In genomic region chr3:45626096-45626887, GRCh38 we compare ENCODE assay signal across 16 cellular contexts.
"Had no signal": no experiment of that assay in that cellular context is flagged by ENCODE, and none has a peak within 500 bp of the region (broad histone marks: within the 10 kb centered on the region; RNA-seq: fewer than 3 reads in every experiment).

No MANE protein-coding gene starts in this region.

- H3K4me1 ChIP-seq: colonic mucosa, foreskin keratinocyte had no signal

- H3K9me3 ChIP-seq: adrenal gland, colonic mucosa, esophagus squamous epithelium, lower lobe of right lung, pancreas, sigmoid colon had no signal

- H3K36me3 ChIP-seq: adrenal gland, colonic mucosa, lower lobe of right lung, pancreas, sigmoid colon had no signal

- H3K27ac Mint-ChIP-seq: activated CD4-positive, alpha-beta memory T cell treated with anti-CD3 and anti-CD28 coated beads for 36 hours; activated T-cell treated with anti-CD3 and anti-CD28 coated beads, Interleukin-2, amount 50 U/mL, for 24 hours; stimulated activated effector memory CD8-positive, alpha-beta T cell treated with anti-CD3 and anti-CD28 coated beads, Interleukin-12 subunit alpha, Interleukin-12 subunit beta, amount 100 ng/mL, for 72 hours had no signal

- H3K36me3 Mint-ChIP-seq: activated CD4-positive, alpha-beta memory T cell treated with anti-CD3 and anti-CD28 coated beads for 36 hours had no signal

- DNase-seq: activated CD4-positive, alpha-beta memory T cell treated with anti-CD3 and anti-CD28 coated beads for 36 hours; activated CD4-positive, alpha-beta T cell treated with anti-CD3 and anti-CD28 coated beads for 1 hour; activated effector memory CD4-positive, alpha-beta T cell treated with Interleukin-2 at 50 U/mL for 16 hours; activated naive CD4-positive, alpha-beta T cell treated with anti-CD3 and anti-CD28 coated beads, Interleukin-2, amount 50 U/mL, for 16 hours; activated T-cell treated with anti-CD3 and anti-CD28 coated beads, Interleukin-2, amount 50 U/mL, for 24 hours; adrenal gland; colonic mucosa; esophagus squamous epithelium; foreskin keratinocyte; left cardiac atrium; lower lobe of right lung; midbrain; pancreas; sigmoid colon; T1000 had no signal

- H3K4me3 ChIP-seq: adrenal gland, colonic mucosa, esophagus squamous epithelium, lower lobe of right lung, pancreas, sigmoid colon had no signal

- H3K27ac ChIP-seq: adrenal gland, colonic mucosa, esophagus squamous epithelium, foreskin keratinocyte, lower lobe of right lung, pancreas, sigmoid colon had no signal

- H3K9me3 Mint-ChIP-seq: activated CD4-positive, alpha-beta memory T cell treated with anti-CD3 and anti-CD28 coated beads for 36 hours; activated T-cell treated with anti-CD3 and anti-CD28 coated beads, Interleukin-2, amount 50 U/mL, for 24 hours; stimulated activated effector memory CD8-positive, alpha-beta T cell treated with anti-CD3 and anti-CD28 coated beads, Interleukin-12 subunit alpha, Interleukin-12 subunit beta, amount 100 ng/mL, for 72 hours had no signal

- H3K27me3 ChIP-seq: adrenal gland, colonic mucosa, esophagus squamous epithelium, foreskin keratinocyte, pancreas, sigmoid colon had no signal

- H3K27me3 Mint-ChIP-seq: activated CD4-positive, alpha-beta memory T cell treated with anti-CD3 and anti-CD28 coated beads for 36 hours; activated T-cell treated with anti-CD3 and anti-CD28 coated beads, Interleukin-2, amount 50 U/mL, for 24 hours had no signal

- H3K4me3 Mint-ChIP-seq: activated CD4-positive, alpha-beta memory T cell treated with anti-CD3 and anti-CD28 coated beads for 36 hours; activated T-cell treated with anti-CD3 and anti-CD28 coated beads, Interleukin-2, amount 50 U/mL, for 24 hours; stimulated activated effector memory CD8-positive, alpha-beta T cell treated with anti-CD3 and anti-CD28 coated beads, Interleukin-12 subunit alpha, Interleukin-12 subunit beta, amount 100 ng/mL, for 72 hours had no signal

- FAIRE-seq: pancreas had no signal

- ATAC-seq: foreskin keratinocyte; left cardiac atrium; lower lobe of right lung; pancreas; stimulated activated effector memory CD8-positive, alpha-beta T cell treated with anti-CD3 and anti-CD28 coated beads, Interleukin-12 subunit alpha, Interleukin-12 subunit beta, amount 100 ng/mL, for 72 hours had no signal
